In the genomic region with DNA sequence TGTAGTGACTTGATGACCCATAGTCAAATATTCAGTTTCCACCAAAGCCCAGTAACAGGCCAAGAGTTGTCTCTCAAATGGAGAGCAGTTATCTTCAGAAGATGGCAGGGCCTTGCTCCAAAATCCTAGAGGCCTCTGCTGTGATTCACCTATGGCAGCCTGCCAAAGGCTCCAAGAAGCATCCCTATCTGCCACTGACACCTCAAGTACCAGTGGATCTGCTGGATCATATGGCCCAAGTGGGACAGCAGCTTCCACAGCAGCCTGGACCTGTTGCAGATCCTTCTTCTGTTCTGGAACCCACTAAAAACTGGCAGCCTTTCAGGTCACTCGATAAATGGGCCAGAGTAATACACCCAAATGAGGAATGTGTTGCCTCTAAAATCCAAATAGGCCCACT, we compare ENCODE assay signal across 3 cellular contexts. TPM values are rescaled to one million over a fixed set of nuclear protein-coding genes. Genes with fewer than 3 reads are reported as not detected.
"Had no signal": no experiment of that assay in that cellular context is flagged by ENCODE, and none has a peak within 500 bp of the region (broad histone marks: within the 10 kb centered on the region; RNA-seq: fewer than 3 reads in every experiment).

No MANE protein-coding gene starts in this region.

RNA-seq across cellular contexts. Expression of a gene that starts 43.2 kb away (rescaled TPM):
- total RNA-seq: foreskin keratinocyte, mononuclear cell had no signal
- polyA plus RNA-seq: foreskin keratinocyte, neural cell had no signal
